ENCODE assay signal across 8 cellular contexts in genomic region chr4:73446336-73446938, GRCh38. TPM values are rescaled to one million over a fixed set of nuclear protein-coding genes. Genes with fewer than 3 reads are reported as not detected.
DNase-seq lines count a peak whose midpoint lies in the region; ATAC-seq and TF ChIP-seq lines count a peak whose summit lies in the region.

No MANE protein-coding gene starts in this region.

- no peaks in the 10 kb centered on the region for H3K36me3 ChIP-seq in mucosa of descending colon (ENCODE audit: low read depth)

- no peaks in the 10 kb centered on the region for H3K4me1 Mint-ChIP-seq in activated CD4-positive, alpha-beta T cell treated with anti-CD3 and anti-CD28 coated beads, Interleukin-2, amount 10 ng/mL, durations not matched to agents 24 days and 14 days
- H3K4me1 Mint-ChIP-seq in activated T-helper 2 cell treated with anti-CD3 and anti-CD28 coated beads, Interferon-gamma antibody, Interleukin-2, Interleukin-4, amounts not matched to agents 10 μg/mL and 5 μg/mL and 100 μg/mL, durations not matched to agents 14 hours and 24 hours and 36 hours (ENCODE audit: low read depth) = no peaks in the 10 kb centered on the region

- H3K4me1 ChIP-seq in mucosa of descending colon (ENCODE audit: low read depth) = no peaks in the 10 kb centered on the region

- H3K4me3 ChIP-seq in cardiac fibroblast (replicated peaks in 1 of 2; ENCODE audit: low read depth in 2 of 2, low read length in 2 of 2) (no peak overlapping the region), mucosa of descending colon (no peak overlapping the region)

- intact Hi-C loops in activated CD4-positive, alpha-beta T cell treated with anti-CD3 and anti-CD28 coated beads, Interleukin-2, amount 10 ng/mL, durations not matched to agents 24 days and 14 days (cut with micrococcal nuclease) = loop anchor here (1.0 kb wide), 1 partner anchor 135 kb away; no protein-coding TSS in a partner anchor
- intact Hi-C loops in mucosa of descending colon (cut with DNase I, micrococcal nuclease) = no loop called here
- intact Hi-C loops in activated T-helper 2 cell treated with anti-CD3 and anti-CD28 coated beads, Interferon-gamma antibody, Interleukin-2, Interleukin-4, amounts not matched to agents 10 μg/mL and 5 μg/mL and 100 μg/mL, durations not matched to agents 14 hours and 24 hours and 36 hours (cut with micrococcal nuclease) = loop anchor here (1.0 to 5.0 kb wide), 2 partner anchors 105 to 189 kb away; partner anchors contain the start of gene ANKRD17

- TF ChIP-seq CTCF in cardiac fibroblast (IDR thresholded peaks at IDR 0.05; ENCODE audit: low read depth, low read length) = peak; percentile 86
- TF ChIP-seq CTCF in mucosa of descending colon (IDR thresholded peaks at IDR 0.05) = peak; percentile 55

- ATAC-seq in GM21360 (IDR thresholded peaks at IDR 0.05; ENCODE audit: unreplicated experiment) (peak; percentile 99), HG03457 (IDR thresholded peaks at IDR 0.05; ENCODE audit: unreplicated experiment) (peak; percentile 99), mucosa of descending colon (peak; percentile 91)

- H3K4me3 Mint-ChIP-seq in activated CD4-positive, alpha-beta T cell treated with anti-CD3 and anti-CD28 coated beads, Interleukin-2, amount 10 ng/mL, durations not matched to agents 24 days and 14 days = no peak overlapping the region
- H3K4me3 Mint-ChIP-seq in activated T-helper 2 cell treated with anti-CD3 and anti-CD28 coated beads, Interferon-gamma antibody, Interleukin-2, Interleukin-4, amounts not matched to agents 10 μg/mL and 5 μg/mL and 100 μg/mL, durations not matched to agents 14 hours and 24 hours and 36 hours (ENCODE audit: low read depth) = no peak overlapping the region

- no peaks in the 10 kb centered on the region for H3K36me3 Mint-ChIP-seq in activated CD4-positive, alpha-beta T cell treated with anti-CD3 and anti-CD28 coated beads, Interleukin-2, amount 10 ng/mL, durations not matched to agents 24 days and 14 days (ENCODE audit: low read depth)
- H3K36me3 Mint-ChIP-seq in activated T-helper 2 cell treated with anti-CD3 and anti-CD28 coated beads, Interferon-gamma antibody, Interleukin-2, Interleukin-4, amounts not matched to agents 10 μg/mL and 5 μg/mL and 100 μg/mL, durations not matched to agents 14 hours and 24 hours and 36 hours (ENCODE audit: low read depth) = no peaks in the 10 kb centered on the region

- no peak overlapping the region for H3K27ac Mint-ChIP-seq in activated CD4-positive, alpha-beta T cell treated with anti-CD3 and anti-CD28 coated beads, Interleukin-2, amount 10 ng/mL, durations not matched to agents 24 days and 14 days
- H3K27ac Mint-ChIP-seq in activated T-helper 2 cell treated with anti-CD3 and anti-CD28 coated beads, Interferon-gamma antibody, Interleukin-2, Interleukin-4, amounts not matched to agents 10 μg/mL and 5 μg/mL and 100 μg/mL, durations not matched to agents 14 hours and 24 hours and 36 hours = no peak overlapping the region

- no peaks in the 10 kb centered on the region for H3K9me3 Mint-ChIP-seq in activated CD4-positive, alpha-beta T cell treated with anti-CD3 and anti-CD28 coated beads, Interleukin-2, amount 10 ng/mL, durations not matched to agents 24 days and 14 days
- no peaks in the 10 kb centered on the region for H3K9me3 Mint-ChIP-seq in activated T-helper 2 cell treated with anti-CD3 and anti-CD28 coated beads, Interferon-gamma antibody, Interleukin-2, Interleukin-4, amounts not matched to agents 10 μg/mL and 5 μg/mL and 100 μg/mL, durations not matched to agents 14 hours and 24 hours and 36 hours

- H3K9me3 ChIP-seq in mucosa of descending colon = no peaks in the 10 kb centered on the region

- peaks cover 9% of the 10 kb centered on the region for H3K27me3 Mint-ChIP-seq in activated CD4-positive, alpha-beta T cell treated with anti-CD3 and anti-CD28 coated beads, Interleukin-2, amount 10 ng/mL, durations not matched to agents 24 days and 14 days
- peaks cover 4% of the 10 kb centered on the region for H3K27me3 Mint-ChIP-seq in activated T-helper 2 cell treated with anti-CD3 and anti-CD28 coated beads, Interferon-gamma antibody, Interleukin-2, Interleukin-4, amounts not matched to agents 10 μg/mL and 5 μg/mL and 100 μg/mL, durations not matched to agents 14 hours and 24 hours and 36 hours (ENCODE audit: low read depth)

- peak; percentile 62 for DNase-seq in activated CD4-positive, alpha-beta T cell treated with anti-CD3 and anti-CD28 coated beads, Interleukin-2, amount 10 ng/mL, durations not matched to agents 24 days and 14 days
- no peak for DNase-seq in activated CD4-positive, alpha-beta T cell treated with anti-CD3 and anti-CD28 coated beads, Interleukin-2, amount 50 U/mL, for 48 hours
- DNase-seq in NCI-H82 treated with DMSO at 0.1 percent for 48 hours (lab: John Stamatoyannopoulos, UW; ENCODE audit: unreplicated experiment) (peak; percentile 39), cardiac fibroblast (ENCODE audit: low read depth in 2 of 2) (peak; percentile 55 to 71), mucosa of descending colon (peak in 1 of 3 donors; percentile 45)
- no peak for DNase-seq in activated T-helper 2 cell treated with anti-CD3 and anti-CD28 coated beads, Interferon-gamma antibody, Interleukin-2, Interleukin-4, amounts not matched to agents 10 μg/mL and 5 μg/mL and 100 μg/mL, durations not matched to agents 14 hours and 24 hours and 36 hours (ENCODE audit: low spot score)

RNA-seq across cellular contexts. Expression of gene AFP, which starts 10.4 kb away (rescaled TPM):
- not detected in 2 replicates for total RNA-seq in activated CD4-positive, alpha-beta T cell treated with anti-CD3 and anti-CD28 coated beads, Interleukin-2, amount 10 ng/mL, durations not matched to agents 24 days and 14 days
- total RNA-seq in mucosa of descending colon = not detected
- total RNA-seq in activated T-helper 2 cell treated with anti-CD3 and anti-CD28 coated beads, Interferon-gamma antibody, Interleukin-2, Interleukin-4, amounts not matched to agents 10 μg/mL and 5 μg/mL and 100 μg/mL, durations not matched to agents 14 hours and 24 hours and 36 hours = not detected in 2 replicates

RNA-seq across cellular contexts. Expression of gene AFM, which starts 35.1 kb away (rescaled TPM):
- not detected in 2 replicates for total RNA-seq in activated CD4-positive, alpha-beta T cell treated with anti-CD3 and anti-CD28 coated beads, Interleukin-2, amount 10 ng/mL, durations not matched to agents 24 days and 14 days
- not detected for total RNA-seq in mucosa of descending colon
- total RNA-seq in activated T-helper 2 cell treated with anti-CD3 and anti-CD28 coated beads, Interferon-gamma antibody, Interleukin-2, Interleukin-4, amounts not matched to agents 10 μg/mL and 5 μg/mL and 100 μg/mL, durations not matched to agents 14 hours and 24 hours and 36 hours = not detected in 2 replicates

RNA-seq across cellular contexts. Expression of gene ALB, which starts 42.4 kb away (rescaled TPM):
- not detected in 2 replicates for total RNA-seq in activated CD4-positive, alpha-beta T cell treated with anti-CD3 and anti-CD28 coated beads, Interleukin-2, amount 10 ng/mL, durations not matched to agents 24 days and 14 days
- 1 to 10 TPM in 1 of 3 donors, not detected in 2; 8.2 TPM for total RNA-seq in mucosa of descending colon
- not detected in 2 replicates for total RNA-seq in activated T-helper 2 cell treated with anti-CD3 and anti-CD28 coated beads, Interferon-gamma antibody, Interleukin-2, Interleukin-4, amounts not matched to agents 10 μg/mL and 5 μg/mL and 100 μg/mL, durations not matched to agents 14 hours and 24 hours and 36 hours

Comparison
In these comparisons a context has a peak if more than half of its experiments do, and no peak if none do; other contexts are left out.
1. DNase-seq: peak in activated CD4-positive, alpha-beta T cell treated with anti-CD3 and anti-CD28 coated beads, Interleukin-2, amount 10 ng/mL, durations not matched to agents 24 days and 14 days (single experiment), NCI-H82 treated with DMSO at 0.1 percent for 48 hours (single experiment) and cardiac fibroblast (2 of 2); none in activated CD4-positive, alpha-beta T cell treated with anti-CD3 and anti-CD28 coated beads, Interleukin-2, amount 50 U/mL, for 48 hours (0 of 2) and activated T-helper 2 cell treated with anti-CD3 and anti-CD28 coated beads, Interferon-gamma antibody, Interleukin-2, Interleukin-4, amounts not matched to agents 10 μg/mL and 5 μg/mL and 100 μg/mL, durations not matched to agents 14 hours and 24 hours and 36 hours (single experiment).
2. intact Hi-C loops: an anchor here in activated CD4-positive, alpha-beta T cell treated with anti-CD3 and anti-CD28 coated beads, Interleukin-2, amount 10 ng/mL, durations not matched to agents 24 days and 14 days (1.0 kb wide) and activated T-helper 2 cell treated with anti-CD3 and anti-CD28 coated beads, Interferon-gamma antibody, Interleukin-2, Interleukin-4, amounts not matched to agents 10 μg/mL and 5 μg/mL and 100 μg/mL, durations not matched to agents 14 hours and 24 hours and 36 hours (1.0 to 5.0 kb wide); none called in mucosa of descending colon.
3. Peak in every context shown above with its lines, with median percentiles within 50 percentile points of each other: ATAC-seq.